Comparison of ENCODE assay signal across 1 cellular context in genomic region chr13:101681834-101682233, GRCh38.
A peak's percentile ranks its signal among the peaks of the same experiment; 100 is the strongest.
TF ChIP-seq lines count a peak whose summit lies in the region.

No MANE protein-coding gene starts in this region.

TF ChIP-seq in SK-N-SH, 30 proteins besides CTCF, POLR2A, EP300 and RAD21:
- TF ChIP-seq ZBTB33 (IDR thresholded peaks at IDR 0.05; ENCODE audit: borderline replicate concordance, low read depth) (no peak), FOSL2 (IDR thresholded peaks at IDR 0.05; ENCODE audit: borderline replicate concordance, low read depth) (peak; percentile 30; the same call in 1 of the 2 replicates)
TF ChIP-seq in SK-N-SH: peak in this region for 1.
